Comparison of ENCODE assay signal across 1 cellular context in genomic region chr17:41784207-41784744, GRCh38.
TF ChIP-seq lines count a peak whose summit lies in the region.

No MANE protein-coding gene starts in this region.

TF ChIP-seq in K562, 482 proteins besides CTCF, POLR2A, EP300 and RAD21 (continued from another document and continues in another):
- no peak for TF ChIP-seq ZNF655 (CRISPR knock-in tag; IDR thresholded peaks at IDR 0.05)
- no peak for TF ChIP-seq ZNF507 (tag; conservative IDR thresholded peaks at IDR 0.05)
- TF ChIP-seq CHAMP1 (IDR thresholded peaks at IDR 0.05): no peak
- no peak for TF ChIP-seq POLR3A (IDR thresholded peaks at IDR 0.05; ENCODE audit: borderline replicate concordance, extremely low read depth, insufficient read depth, insufficient read length)
- TF ChIP-seq HDAC2 (IDR thresholded peaks at IDR 0.05): peak; percentile 93
- no peak for TF ChIP-seq JUNB (CRISPR knock-in tag; conservative IDR thresholded peaks at IDR 0.05)
- no peak for TF ChIP-seq MYC (IDR thresholded peaks at IDR 0.05; ENCODE audit: low read depth, low read length)
- no peak for TF ChIP-seq MYC (CRISPR knock-in tag; IDR thresholded peaks at IDR 0.05; ENCODE audit: borderline replicate concordance, low read depth)
- no peak for TF ChIP-seq ZNF778 (CRISPR knock-in tag; IDR thresholded peaks at IDR 0.05)
- no peak for TF ChIP-seq ZNF431 (CRISPR knock-in tag; IDR thresholded peaks at IDR 0.05)
- TF ChIP-seq, protein P1, sequence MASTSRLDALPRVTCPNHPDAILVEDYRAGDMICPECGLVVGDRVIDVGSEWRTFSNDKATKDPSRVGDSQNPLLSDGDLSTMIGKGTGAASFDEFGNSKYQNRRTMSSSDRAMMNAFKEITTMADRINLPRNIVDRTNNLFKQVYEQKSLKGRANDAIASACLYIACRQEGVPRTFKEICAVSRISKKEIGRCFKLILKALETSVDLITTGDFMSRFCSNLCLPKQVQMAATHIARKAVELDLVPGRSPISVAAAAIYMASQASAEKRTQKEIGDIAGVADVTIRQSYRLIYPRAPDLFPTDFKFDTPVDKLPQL (IDR thresholded peaks at IDR 0.05; ENCODE audit: extremely low read depth, insufficient read length): no peak
- TF ChIP-seq PKNOX1 (IDR thresholded peaks at IDR 0.05): peak; percentile 43; the same call in 1 of the 2 replicates
- no peak for TF ChIP-seq PCBP1 (IDR thresholded peaks at IDR 0.05; ENCODE audit: low read depth, low read length, poor library complexity, severe bottlenecking)
- TF ChIP-seq FOXK2 (conservative IDR thresholded peaks at IDR 0.05 in 1 of 2, IDR thresholded peaks at IDR 0.05 in 1 of 2; ENCODE audit: low read depth in 2 of 2): 0 out of 4 replicates have a peak, but pooled peaks of 1 of the 2 experiments have one; percentile 32
- no peak for TF ChIP-seq GABPB2 (CRISPR knock-in tag; conservative IDR thresholded peaks at IDR 0.05)
- no peak for TF ChIP-seq FOXK1 (CRISPR knock-in tag; IDR thresholded peaks at IDR 0.05; ENCODE audit: borderline replicate concordance)
- TF ChIP-seq E2F6 (IDR thresholded peaks at IDR 0.05; ENCODE audit: borderline replicate concordance in 1 of 2, extremely low read depth in 1 of 2, insufficient read depth in 1 of 2, insufficient read length in 1 of 2, low read depth in 1 of 2, low read length in 1 of 2, poor library complexity in 1 of 2, severe bottlenecking in 1 of 2): no peak
- no peak for TF ChIP-seq PCBP2 (IDR thresholded peaks at IDR 0.05; ENCODE audit: low read depth, low read length, poor library complexity, severe bottlenecking)
- peak; percentile 85 for TF ChIP-seq ARID3A (IDR thresholded peaks at IDR 0.05; ENCODE audit: borderline replicate concordance, low read depth, low read length)
- TF ChIP-seq, protein P2, sequence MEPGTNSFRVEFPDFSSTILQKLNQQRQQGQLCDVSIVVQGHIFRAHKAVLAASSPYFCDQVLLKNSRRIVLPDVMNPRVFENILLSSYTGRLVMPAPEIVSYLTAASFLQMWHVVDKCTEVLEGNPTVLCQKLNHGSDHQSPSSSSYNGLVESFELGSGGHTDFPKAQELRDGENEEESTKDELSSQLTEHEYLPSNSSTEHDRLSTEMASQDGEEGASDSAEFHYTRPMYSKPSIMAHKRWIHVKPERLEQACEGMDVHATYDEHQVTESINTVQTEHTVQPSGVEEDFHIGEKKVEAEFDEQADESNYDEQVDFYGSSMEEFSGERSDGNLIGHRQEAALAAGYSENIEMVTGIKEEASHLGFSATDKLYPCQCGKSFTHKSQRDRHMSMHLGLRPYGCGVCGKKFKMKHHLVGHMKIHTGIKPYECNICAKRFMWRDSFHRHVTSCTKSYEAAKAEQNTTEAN (CRISPR knock-in tag; IDR thresholded peaks at IDR 0.05): no peak
- no peak for TF ChIP-seq CREB1 (IDR thresholded peaks at IDR 0.05)
- TF ChIP-seq CREB1 (CRISPR knock-in tag; IDR thresholded peaks at IDR 0.05): no peak
- TF ChIP-seq SMARCA4 (IDR thresholded peaks at IDR 0.05): peak; percentile 91
- peak; percentile 50; the same call in 1 of the 2 replicates for TF ChIP-seq MTA2 (IDR thresholded peaks at IDR 0.05; ENCODE audit: low read depth)
- TF ChIP-seq SETDB1 (IDR thresholded peaks at IDR 0.05; ENCODE audit: low read length): no peak
- TF ChIP-seq BCOR (IDR thresholded peaks at IDR 0.05): peak; percentile 71; the same call in 1 of the 2 replicates
- no peak for TF ChIP-seq HLTF (IDR thresholded peaks at IDR 0.05)
- TF ChIP-seq, protein P3, sequence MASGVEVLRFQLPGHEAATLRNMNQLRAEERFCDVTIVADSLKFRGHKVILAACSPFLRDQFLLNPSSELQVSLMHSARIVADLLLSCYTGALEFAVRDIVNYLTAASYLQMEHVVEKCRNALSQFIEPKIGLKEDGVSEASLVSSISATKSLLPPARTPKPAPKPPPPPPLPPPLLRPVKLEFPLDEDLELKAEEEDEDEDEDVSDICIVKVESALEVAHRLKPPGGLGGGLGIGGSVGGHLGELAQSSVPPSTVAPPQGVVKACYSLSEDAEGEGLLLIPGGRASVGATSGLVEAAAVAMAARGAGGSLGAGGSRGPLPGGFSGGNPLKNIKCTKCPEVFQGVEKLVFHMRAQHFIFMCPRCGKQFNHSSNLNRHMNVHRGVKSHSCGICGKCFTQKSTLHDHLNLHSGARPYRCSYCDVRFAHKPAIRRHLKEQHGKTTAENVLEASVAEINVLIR (CRISPR knock-in tag; IDR thresholded peaks at IDR 0.05): no peak
- 0 out of 4 replicates have a peak, but pooled peaks of 1 of the 2 experiments have one; percentile 35 for TF ChIP-seq TRIM24 (IDR thresholded peaks at IDR 0.05)
- TF ChIP-seq JUN (IDR thresholded peaks at IDR 0.05; ENCODE audit: borderline replicate concordance, low read depth, low read length): peak; percentile 69; the same call in 1 of the 2 replicates
- TF ChIP-seq JUN (CRISPR knock-in tag; IDR thresholded peaks at IDR 0.05; ENCODE audit: borderline replicate concordance): no peak
- TF ChIP-seq SMARCA5 (IDR thresholded peaks at IDR 0.05): no peak
- no peak for TF ChIP-seq NFATC3 (IDR thresholded peaks at IDR 0.05)
- 0 out of 4 replicates have a peak, but pooled peaks of 1 of the 2 experiments have one; percentile 42 for TF ChIP-seq MNT (conservative IDR thresholded peaks at IDR 0.05)
- TF ChIP-seq SREBF2 (CRISPR knock-in tag; IDR thresholded peaks at IDR 0.05): no peak
- peak; percentile 72; the same call in 1 of the 2 replicates for TF ChIP-seq RNF2 (IDR thresholded peaks at IDR 0.05)
- no peak for TF ChIP-seq ZNF436 (CRISPR knock-in tag; IDR thresholded peaks at IDR 0.05)
- peak; percentile 87 for TF ChIP-seq ZBTB2 (IDR thresholded peaks at IDR 0.05)
- no peak for TF ChIP-seq ZBTB26 (CRISPR knock-in tag; IDR thresholded peaks at IDR 0.05)
- TF ChIP-seq TBP (optimal IDR thresholded peaks at IDR 0.05; ENCODE audit: low read depth, low read length): peak; percentile 35
- TF ChIP-seq NCOA4 (IDR thresholded peaks at IDR 0.05; ENCODE audit: partially characterized antibody): no peak
- TF ChIP-seq ZSCAN32 (CRISPR knock-in tag; IDR thresholded peaks at IDR 0.05): no peak
- no peak for TF ChIP-seq MCM2 (IDR thresholded peaks at IDR 0.05; ENCODE audit: low read depth)
- no peak for TF ChIP-seq USF2 (CRISPR knock-in tag; IDR thresholded peaks at IDR 0.05)
- TF ChIP-seq BRD9 (IDR thresholded peaks at IDR 0.05; ENCODE audit: low read depth, partially characterized antibody): peak; percentile 75
- peak; percentile 72; the same call in 1 of the 2 replicates for TF ChIP-seq SPI1 (IDR thresholded peaks at IDR 0.05; ENCODE audit: borderline replicate concordance, low read depth, low read length)
- peak in 1 of 3 experiments; percentile 26 for TF ChIP-seq YY1 (IDR thresholded peaks at IDR 0.05; ENCODE audit: borderline replicate concordance in 1 of 3, control insufficient read depth in 1 of 3, extremely low read depth in 1 of 3, insufficient read depth in 3 of 3, insufficient read length in 1 of 3, insufficient replicate concordance in 2 of 3, low read depth in 1 of 3, low read length in 2 of 3)
- TF ChIP-seq RBBP5 (IDR thresholded peaks at IDR 0.05; ENCODE audit: borderline replicate concordance, insufficient read depth, low read length, poor library complexity, severe bottlenecking): peak; percentile 51
- no peak for TF ChIP-seq YBX1 (IDR thresholded peaks at IDR 0.05)
- no peak for TF ChIP-seq PRPF4 (IDR thresholded peaks at IDR 0.05; ENCODE audit: insufficient read depth, low read depth, low read length, poor library complexity, severe bottlenecking)
